3 cellular contexts compared by ENCODE assay signal in genomic region chr5:54876561-54876960, GRCh38.
TF ChIP-seq lines count a peak whose summit lies in the region.

No MANE protein-coding gene starts in this region.

TF ChIP-seq in GM23338, 12 proteins besides CTCF, POLR2A, EP300 and RAD21 (continues in another document):
- TF ChIP-seq JUNB (IDR thresholded peaks at IDR 0.05; ENCODE audit: unreplicated experiment) (no peak), REST (IDR thresholded peaks at IDR 0.05; ENCODE audit: unreplicated experiment) (no peak), STAT1 (IDR thresholded peaks at IDR 0.05; ENCODE audit: unreplicated experiment) (no peak), EZH2 (IDR thresholded peaks at IDR 0.05; ENCODE audit: low read depth, unreplicated experiment) (no peak), EZH2phosphoT487 (IDR thresholded peaks at IDR 0.05; ENCODE audit: unreplicated experiment) (no peak), ZNF331 (CRISPR knock-in tag; IDR thresholded peaks at IDR 0.05; ENCODE audit: low read depth) (no peak)

TF ChIP-seq in H1, 55 proteins besides CTCF, POLR2A, EP300 and RAD21:
- TF ChIP-seq, protein P1, sequence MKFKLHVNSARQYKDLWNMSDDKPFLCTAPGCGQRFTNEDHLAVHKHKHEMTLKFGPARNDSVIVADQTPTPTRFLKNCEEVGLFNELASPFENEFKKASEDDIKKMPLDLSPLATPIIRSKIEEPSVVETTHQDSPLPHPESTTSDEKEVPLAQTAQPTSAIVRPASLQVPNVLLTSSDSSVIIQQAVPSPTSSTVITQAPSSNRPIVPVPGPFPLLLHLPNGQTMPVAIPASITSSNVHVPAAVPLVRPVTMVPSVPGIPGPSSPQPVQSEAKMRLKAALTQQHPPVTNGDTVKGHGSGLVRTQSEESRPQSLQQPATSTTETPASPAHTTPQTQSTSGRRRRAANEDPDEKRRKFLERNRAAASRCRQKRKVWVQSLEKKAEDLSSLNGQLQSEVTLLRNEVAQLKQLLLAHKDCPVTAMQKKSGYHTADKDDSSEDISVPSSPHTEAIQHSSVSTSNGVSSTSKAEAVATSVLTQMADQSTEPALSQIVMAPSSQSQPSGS (IDR thresholded peaks at IDR 0.05; ENCODE audit: low read length): no peak
- TF ChIP-seq HDAC2 (IDR thresholded peaks at IDR 0.05; ENCODE audit: borderline replicate concordance in 1 of 2, low read depth in 2 of 2, low read length in 2 of 2) (no peak), CBX5 (IDR thresholded peaks at IDR 0.05; ENCODE audit: low read depth, low read length) (no peak), RXRA (IDR thresholded peaks at IDR 0.05; ENCODE audit: insufficient read depth, low read depth, low read length) (no peak), CHD1 (IDR thresholded peaks at IDR 0.05; ENCODE audit: low read depth, low read length) (no peak), CBX8 (IDR thresholded peaks at IDR 0.05; ENCODE audit: borderline replicate concordance, low read depth, low read length) (no peak), KDM4A (IDR thresholded peaks at IDR 0.05; ENCODE audit: low read depth, low read length, severe bottlenecking) (no peak), CEBPB (IDR thresholded peaks at IDR 0.05; ENCODE audit: low read depth, low read length) (no peak), MAFK (IDR thresholded peaks at IDR 0.05; ENCODE audit: low read depth, low read length) (no peak), USF2 (IDR thresholded peaks at IDR 0.05; ENCODE audit: low read length) (no peak)
- TF ChIP-seq, protein P2, sequence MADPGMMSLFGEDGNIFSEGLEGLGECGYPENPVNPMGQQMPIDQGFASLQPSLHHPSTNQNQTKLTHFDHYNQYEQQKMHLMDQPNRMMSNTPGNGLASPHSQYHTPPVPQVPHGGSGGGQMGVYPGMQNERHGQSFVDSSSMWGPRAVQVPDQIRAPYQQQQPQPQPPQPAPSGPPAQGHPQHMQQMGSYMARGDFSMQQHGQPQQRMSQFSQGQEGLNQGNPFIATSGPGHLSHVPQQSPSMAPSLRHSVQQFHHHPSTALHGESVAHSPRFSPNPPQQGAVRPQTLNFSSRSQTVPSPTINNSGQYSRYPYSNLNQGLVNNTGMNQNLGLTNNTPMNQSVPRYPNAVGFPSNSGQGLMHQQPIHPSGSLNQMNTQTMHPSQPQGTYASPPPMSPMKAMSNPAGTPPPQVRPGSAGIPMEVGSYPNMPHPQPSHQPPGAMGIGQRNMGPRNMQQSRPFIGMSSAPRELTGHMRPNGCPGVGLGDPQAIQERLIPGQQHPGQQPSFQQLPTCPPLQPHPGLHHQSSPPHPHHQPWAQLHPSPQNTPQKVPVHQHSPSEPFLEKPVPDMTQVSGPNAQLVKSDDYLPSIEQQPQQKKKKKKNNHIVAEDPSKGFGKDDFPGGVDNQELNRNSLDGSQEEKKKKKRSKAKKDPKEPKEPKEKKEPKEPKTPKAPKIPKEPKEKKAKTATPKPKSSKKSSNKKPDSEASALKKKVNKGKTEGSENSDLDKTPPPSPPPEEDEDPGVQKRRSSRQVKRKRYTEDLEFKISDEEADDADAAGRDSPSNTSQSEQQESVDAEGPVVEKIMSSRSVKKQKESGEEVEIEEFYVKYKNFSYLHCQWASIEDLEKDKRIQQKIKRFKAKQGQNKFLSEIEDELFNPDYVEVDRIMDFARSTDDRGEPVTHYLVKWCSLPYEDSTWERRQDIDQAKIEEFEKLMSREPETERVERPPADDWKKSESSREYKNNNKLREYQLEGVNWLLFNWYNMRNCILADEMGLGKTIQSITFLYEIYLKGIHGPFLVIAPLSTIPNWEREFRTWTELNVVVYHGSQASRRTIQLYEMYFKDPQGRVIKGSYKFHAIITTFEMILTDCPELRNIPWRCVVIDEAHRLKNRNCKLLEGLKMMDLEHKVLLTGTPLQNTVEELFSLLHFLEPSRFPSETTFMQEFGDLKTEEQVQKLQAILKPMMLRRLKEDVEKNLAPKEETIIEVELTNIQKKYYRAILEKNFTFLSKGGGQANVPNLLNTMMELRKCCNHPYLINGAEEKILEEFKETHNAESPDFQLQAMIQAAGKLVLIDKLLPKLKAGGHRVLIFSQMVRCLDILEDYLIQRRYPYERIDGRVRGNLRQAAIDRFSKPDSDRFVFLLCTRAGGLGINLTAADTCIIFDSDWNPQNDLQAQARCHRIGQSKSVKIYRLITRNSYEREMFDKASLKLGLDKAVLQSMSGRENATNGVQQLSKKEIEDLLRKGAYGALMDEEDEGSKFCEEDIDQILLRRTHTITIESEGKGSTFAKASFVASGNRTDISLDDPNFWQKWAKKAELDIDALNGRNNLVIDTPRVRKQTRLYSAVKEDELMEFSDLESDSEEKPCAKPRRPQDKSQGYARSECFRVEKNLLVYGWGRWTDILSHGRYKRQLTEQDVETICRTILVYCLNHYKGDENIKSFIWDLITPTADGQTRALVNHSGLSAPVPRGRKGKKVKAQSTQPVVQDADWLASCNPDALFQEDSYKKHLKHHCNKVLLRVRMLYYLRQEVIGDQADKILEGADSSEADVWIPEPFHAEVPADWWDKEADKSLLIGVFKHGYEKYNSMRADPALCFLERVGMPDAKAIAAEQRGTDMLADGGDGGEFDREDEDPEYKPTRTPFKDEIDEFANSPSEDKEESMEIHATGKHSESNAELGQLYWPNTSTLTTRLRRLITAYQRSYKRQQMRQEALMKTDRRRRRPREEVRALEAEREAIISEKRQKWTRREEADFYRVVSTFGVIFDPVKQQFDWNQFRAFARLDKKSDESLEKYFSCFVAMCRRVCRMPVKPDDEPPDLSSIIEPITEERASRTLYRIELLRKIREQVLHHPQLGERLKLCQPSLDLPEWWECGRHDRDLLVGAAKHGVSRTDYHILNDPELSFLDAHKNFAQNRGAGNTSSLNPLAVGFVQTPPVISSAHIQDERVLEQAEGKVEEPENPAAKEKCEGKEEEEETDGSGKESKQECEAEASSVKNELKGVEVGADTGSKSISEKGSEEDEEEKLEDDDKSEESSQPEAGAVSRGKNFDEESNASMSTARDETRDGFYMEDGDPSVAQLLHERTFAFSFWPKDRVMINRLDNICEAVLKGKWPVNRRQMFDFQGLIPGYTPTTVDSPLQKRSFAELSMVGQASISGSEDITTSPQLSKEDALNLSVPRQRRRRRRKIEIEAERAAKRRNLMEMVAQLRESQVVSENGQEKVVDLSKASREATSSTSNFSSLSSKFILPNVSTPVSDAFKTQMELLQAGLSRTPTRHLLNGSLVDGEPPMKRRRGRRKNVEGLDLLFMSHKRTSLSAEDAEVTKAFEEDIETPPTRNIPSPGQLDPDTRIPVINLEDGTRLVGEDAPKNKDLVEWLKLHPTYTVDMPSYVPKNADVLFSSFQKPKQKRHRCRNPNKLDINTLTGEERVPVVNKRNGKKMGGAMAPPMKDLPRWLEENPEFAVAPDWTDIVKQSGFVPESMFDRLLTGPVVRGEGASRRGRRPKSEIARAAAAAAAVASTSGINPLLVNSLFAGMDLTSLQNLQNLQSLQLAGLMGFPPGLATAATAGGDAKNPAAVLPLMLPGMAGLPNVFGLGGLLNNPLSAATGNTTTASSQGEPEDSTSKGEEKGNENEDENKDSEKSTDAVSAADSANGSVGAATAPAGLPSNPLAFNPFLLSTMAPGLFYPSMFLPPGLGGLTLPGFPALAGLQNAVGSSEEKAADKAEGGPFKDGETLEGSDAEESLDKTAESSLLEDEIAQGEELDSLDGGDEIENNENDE (IDR thresholded peaks at IDR 0.05; ENCODE audit: insufficient replicate concordance, low read length): no peak

TF ChIP-seq in GM12891, 5 proteins besides CTCF, POLR2A, EP300 and RAD21:
- TF ChIP-seq SPI1 (IDR thresholded peaks at IDR 0.05; ENCODE audit: low read depth, low read length) (no peak), TAF1 (IDR thresholded peaks at IDR 0.05; ENCODE audit: low read depth, low read length) (no peak), POLR2AphosphoS5 (IDR thresholded peaks at IDR 0.05; ENCODE audit: low read depth, low read length) (no peak), POU2F2 (IDR thresholded peaks at IDR 0.05; ENCODE audit: low read depth, low read length) (no peak), PAX5 (IDR thresholded peaks at IDR 0.05; ENCODE audit: insufficient read depth, low read length, severe bottlenecking) (no peak)
